1 cellular context compared by ENCODE assay signal in genomic region chr1:54652172-54652571, GRCh38.
TF ChIP-seq lines count a peak whose summit lies in the region.

No MANE protein-coding gene starts in this region.

TF ChIP-seq in HepG2, 621 proteins besides CTCF, POLR2A, EP300 and RAD21:
- TF ChIP-seq ZNF713 (CRISPR knock-in tag; IDR thresholded peaks at IDR 0.05) (no peak), ZNF549 (CRISPR knock-in tag; IDR thresholded peaks at IDR 0.05) (no peak), SIX4 (CRISPR knock-in tag; IDR thresholded peaks at IDR 0.05) (no peak), ZNF556 (CRISPR knock-in tag; IDR thresholded peaks at IDR 0.05; ENCODE audit: borderline replicate concordance) (no peak), TBX2 (CRISPR knock-in tag; IDR thresholded peaks at IDR 0.05; ENCODE audit: borderline replicate concordance) (no peak), PHF20 (CRISPR knock-in tag; IDR thresholded peaks at IDR 0.05) (no peak), ZNF432 (CRISPR knock-in tag; IDR thresholded peaks at IDR 0.05; ENCODE audit: borderline replicate concordance) (no peak), DNMT1 (CRISPR knock-in tag; IDR thresholded peaks at IDR 0.05) (no peak), MXD3 (CRISPR knock-in tag; IDR thresholded peaks at IDR 0.05) (no peak), ZNF790 (CRISPR knock-in tag; IDR thresholded peaks at IDR 0.05; ENCODE audit: borderline replicate concordance) (no peak), ZNF670 (CRISPR knock-in tag; IDR thresholded peaks at IDR 0.05; ENCODE audit: borderline replicate concordance) (no peak), TCF12 (IDR thresholded peaks at IDR 0.05) (no peak), TCF12 (CRISPR knock-in tag; IDR thresholded peaks at IDR 0.05) (no peak), ZNF629 (CRISPR knock-in tag; conservative IDR thresholded peaks at IDR 0.05) (no peak), MBD4 (IDR thresholded peaks at IDR 0.05; ENCODE audit: borderline replicate concordance, low read length) (no peak), ZBTB3 (CRISPR knock-in tag; IDR thresholded peaks at IDR 0.05; ENCODE audit: borderline replicate concordance, low read depth) (no peak), ZNF883 (CRISPR knock-in tag; IDR thresholded peaks at IDR 0.05; ENCODE audit: not compliant biosample characterization) (no peak), ZMAT3 (CRISPR knock-in tag; conservative IDR thresholded peaks at IDR 0.05) (no peak)
